Comparison of ENCODE assay signal across 8 cellular contexts in genomic region chr1:7752512-7753417, GRCh38. TPM values are rescaled to one million over a fixed set of nuclear protein-coding genes. Genes with fewer than 3 reads are reported as not detected.
DNase-seq lines count a peak whose midpoint lies in the region; ATAC-seq and TF ChIP-seq lines count a peak whose summit lies in the region.

No MANE protein-coding gene starts in this region.

- H3K36me3 Mint-ChIP-seq in HFFc6 (ENCODE audit: low read depth): no peaks in the 10 kb centered on the region
- no peaks in the 10 kb centered on the region for H3K36me3 Mint-ChIP-seq in activated T-cell treated with anti-CD3 and anti-CD28 coated beads, Interleukin-2, amount 50 U/mL, for 24 hours (ENCODE audit: low read depth)
- no peaks in the 10 kb centered on the region for H3K36me3 Mint-ChIP-seq in naive thymus-derived CD8-positive, alpha-beta T cell

- peaks cover 8% of the 10 kb centered on the region for H3K4me1 Mint-ChIP-seq in HFFc6 (ENCODE audit: low read depth)
- H3K4me1 Mint-ChIP-seq in activated T-cell treated with anti-CD3 and anti-CD28 coated beads, Interleukin-2, amount 50 U/mL, for 24 hours (ENCODE audit: low read depth): peaks cover 18% of the 10 kb centered on the region
- peaks cover 4 to 33% (median 24%) of the 10 kb centered on the region in 4 donors for H3K4me1 Mint-ChIP-seq in naive thymus-derived CD8-positive, alpha-beta T cell

- peak in 1 of 2 donors; percentile 68 for ATAC-seq in naive thymus-derived CD8-positive, alpha-beta T cell
- no peak for ATAC-seq in HG02642 (IDR thresholded peaks at IDR 0.05; ENCODE audit: poor library complexity, unreplicated experiment)

- DNase-seq in C1 segment of cervical spinal cord (lab: John Stamatoyannopoulos, UW) (peak in 10 of 14 donors; percentile 6 to 60 (median 38)), HFFc6 (peak; percentile 64), NCI-H82 (lab: John Stamatoyannopoulos, UW) (peak; percentile 96), fibroblast of peridontal ligament (ENCODE audit: extremely low read depth) (peak; percentile 85), superior temporal gyrus (ENCODE audit: extremely low spot score) (peak; percentile 96)
- peak; percentile 38 for DNase-seq in activated T-cell treated with anti-CD3 and anti-CD28 coated beads, Interleukin-2, amount 50 U/mL, for 24 hours
- DNase-seq in naive thymus-derived CD8-positive, alpha-beta T cell: peak in 9 of 10 donors; percentile 16 to 49 (median 31)

- H3K27me3 Mint-ChIP-seq in HFFc6 (ENCODE audit: insufficient read depth): peaks cover 26% of the 10 kb centered on the region
- peaks cover 7% of the 10 kb centered on the region for H3K27me3 Mint-ChIP-seq in activated T-cell treated with anti-CD3 and anti-CD28 coated beads, Interleukin-2, amount 50 U/mL, for 24 hours
- H3K27me3 Mint-ChIP-seq in naive thymus-derived CD8-positive, alpha-beta T cell: peaks cover 0 to 7% (median 1%) of the 10 kb centered on the region in 5 donors

- peak overlapping the region; percentile 79 for H3K4me3 Mint-ChIP-seq in HFFc6
- peak overlapping the region; percentile 50 for H3K4me3 Mint-ChIP-seq in activated T-cell treated with anti-CD3 and anti-CD28 coated beads, Interleukin-2, amount 50 U/mL, for 24 hours
- H3K4me3 Mint-ChIP-seq in naive thymus-derived CD8-positive, alpha-beta T cell: peak overlapping the region in 8 of 10 donors; percentile 34 to 76 (median 54)

- no peak overlapping the region for H3K27ac Mint-ChIP-seq in HFFc6
- H3K27ac Mint-ChIP-seq in activated T-cell treated with anti-CD3 and anti-CD28 coated beads, Interleukin-2, amount 50 U/mL, for 24 hours: no peak overlapping the region
- peak overlapping the region in 1 of 10 donors; percentile 6 for H3K27ac Mint-ChIP-seq in naive thymus-derived CD8-positive, alpha-beta T cell

- peak; percentile 93 for TF ChIP-seq CTCF in HFFc6 (IDR thresholded peaks at IDR 0.05)

- POLR2A ChIA-PET in naive thymus-derived CD8-positive, alpha-beta T cell (lab: Charles Lee): interaction anchor here (1.1 to 2.1 kb wide), 3 partner anchors 19 to 86 kb away, joined by 3 to 7 read pairs (median 5); partner anchors contain the start of gene VAMP3

- H3K9me3 Mint-ChIP-seq in HFFc6: no peaks in the 10 kb centered on the region
- H3K9me3 Mint-ChIP-seq in activated T-cell treated with anti-CD3 and anti-CD28 coated beads, Interleukin-2, amount 50 U/mL, for 24 hours: no peaks in the 10 kb centered on the region
- no peaks in the 10 kb centered on the region for H3K9me3 Mint-ChIP-seq in naive thymus-derived CD8-positive, alpha-beta T cell

RNA-seq across cellular contexts. Expression of gene VAMP3, which starts 18.3 kb away (rescaled TPM):
- 100 to 1,000 TPM; 138 to 179 (median 163) TPM for total RNA-seq in HFFc6 (2021; fragmentation: NEBNext Ultra II Directional; extraction: Animal tissue kit (Norgen Biotek cat#: 25700))
- total RNA-seq in naive thymus-derived CD8-positive, alpha-beta T cell: 10 to 100 TPM; 52.2 to 53.7 TPM
- polyA plus RNA-seq in naive thymus-derived CD8-positive, alpha-beta T cell: 10 to 100 TPM; 30.4 to 32.4 (median 31.3) TPM

RNA-seq across cellular contexts. Expression of gene PER3, which starts 31.3 kb away (rescaled TPM):
- 1 to 10 TPM; 5.7 to 8.1 (median 7.7) TPM for total RNA-seq in HFFc6 (2021; fragmentation: NEBNext Ultra II Directional; extraction: Animal tissue kit (Norgen Biotek cat#: 25700))
- 1 to 10 TPM; 5.5 to 5.7 TPM for total RNA-seq in naive thymus-derived CD8-positive, alpha-beta T cell
- polyA plus RNA-seq in naive thymus-derived CD8-positive, alpha-beta T cell: 1 to 10 TPM; 2.8 to 3.5 (median 3.3) TPM

Comparison
In these comparisons a context has a peak if more than half of its experiments do, and no peak if none do; other contexts are left out.
1. DNase-seq: peak in every context shown above with its lines; median percentile 96 in NCI-H82; 96 in superior temporal gyrus; 85 in fibroblast of peridontal ligament; 64 in HFFc6; 38 in activated T-cell treated with anti-CD3 and anti-CD28 coated beads, Interleukin-2, amount 50 U/mL, for 24 hours; 38 in C1 segment of cervical spinal cord; 31 in naive thymus-derived CD8-positive, alpha-beta T cell.